29 cellular contexts compared by ENCODE assay signal in the genomic region with DNA sequence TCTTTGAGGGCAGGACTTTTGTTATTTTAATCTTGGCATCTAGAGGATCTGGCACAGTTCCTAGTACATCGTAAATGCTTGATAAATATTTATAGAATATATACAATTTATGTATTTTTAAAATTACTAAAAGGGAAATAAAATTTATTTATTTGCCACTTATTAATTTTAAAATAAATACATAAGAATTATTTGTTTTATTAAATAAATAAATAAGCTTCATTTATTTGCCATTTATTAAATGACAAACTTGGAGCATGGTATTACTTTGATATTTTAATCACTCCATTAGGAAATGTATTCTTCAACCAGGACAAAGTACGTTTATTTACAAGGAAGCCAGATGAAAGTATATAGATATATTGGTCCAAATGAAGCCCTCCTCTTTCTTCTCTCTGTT.
"Had no signal": no experiment of that assay in that cellular context is flagged by ENCODE, and none has a peak within 500 bp of the region (broad histone marks: within the 10 kb centered on the region; RNA-seq: fewer than 3 reads in every experiment).

No MANE protein-coding gene starts in this region.

- H3K4me1 ChIP-seq: prostate gland, right atrium auricular region had no signal

- H3K27ac Mint-ChIP-seq: immature natural killer cell, memory B cell, mesothelial cell of epicardium had no signal

- H3K27me3 ChIP-seq: dorsolateral prefrontal cortex, gastroesophageal sphincter, right atrium auricular region, stomach, thyroid gland, vagina had no signal

- H3K36me3 Mint-ChIP-seq: immature natural killer cell, memory B cell, mesothelial cell of epicardium, naive B cell had no signal

- DNase-seq: dorsolateral prefrontal cortex; effector CD4-positive, alpha-beta T cell; foreskin fibroblast; hypothalamus; immature natural killer cell; mucosa of descending colon; naive B cell; nucleus accumbens; stimulated activated CD4-positive, alpha-beta T cell treated with anti-CD3 and anti-CD28 coated beads, Interleukin-12 subunit alpha, Interleukin-12 subunit beta, amount 100 ng/mL, for 4 hours; stimulated activated CD4-positive, alpha-beta T cell treated with anti-CD3 and anti-CD28 coated beads, Interleukin-1b, Interleukin-23, amount 100 ng/mL, for 48 hours; stimulated activated CD4-positive, alpha-beta T cell treated with anti-CD3 and anti-CD28 coated beads, Interleukin-4, amount 100 ng/mL, for 1 hour; stimulated activated CD8-positive, alpha-beta memory T cell treated with anti-CD3 and anti-CD28 coated beads, Interleukin-4, amount 100 ng/mL, for 48 hours; stimulated activated naive CD4-positive, alpha-beta T cell treated with Interleukin-2 at 50 U/mL for 16 hours; stomach; thyroid gland; trophoblast cell had no signal

- ATAC-seq: esophagus mucosa, gastroesophageal sphincter, left lobe of liver, mucosa of descending colon, sciatic nerve had no signal

- H3K9me3 Mint-ChIP-seq: mesothelial cell of epicardium, nephron had no signal

- H3K9me3 ChIP-seq: gastroesophageal sphincter, mucosa of descending colon, prostate gland, right atrium auricular region, stomach, thyroid gland, vagina had no signal

- H3K36me3 ChIP-seq: gastroesophageal sphincter, prostate gland, right atrium auricular region, stomach, thyroid gland, vagina had no signal

- H3K4me3 ChIP-seq: dorsolateral prefrontal cortex, gastroesophageal sphincter, lung, mucosa of descending colon, prostate gland, right atrium auricular region, smooth muscle cell, stomach, thyroid gland, vagina had no signal

- H3K27ac ChIP-seq: dorsolateral prefrontal cortex, epithelial cell of prostate, prostate gland, right atrium auricular region, thyroid gland had no signal
